Comparison of ENCODE assay signal across 16 cellular contexts in genomic region chr11:119934866-119935265, GRCh38.
DNase-seq lines count a peak whose midpoint lies in the region; TF ChIP-seq lines count a peak whose summit lies in the region.
"Had no signal": no experiment of that assay in that cellular context is flagged by ENCODE, and none has a peak within 500 bp of the region (broad histone marks: within the 10 kb centered on the region; RNA-seq: fewer than 3 reads in every experiment).

No MANE protein-coding gene starts in this region.

- H3K4me1 ChIP-seq in endodermal cell (ENCODE audit: control insufficient read depth, insufficient read depth, low read length) (no peaks in the 10 kb centered on the region), left ventricle myocardium inferior (no peaks in the 10 kb centered on the region)

- H3K27me3 ChIP-seq in endodermal cell (ENCODE audit: control insufficient read depth, insufficient read depth, low read length, poor library complexity, severe bottlenecking) = peaks cover 11% of the 10 kb centered on the region
- peaks cover 53% of the 10 kb centered on the region for H3K27me3 ChIP-seq in left ventricle myocardium inferior (ENCODE audit: low read depth)

- H3K9ac ChIP-seq in endodermal cell (ENCODE audit: extremely low read depth, low read length, poor library complexity, severe bottlenecking) = no peak overlapping the region

- TF ChIP-seq CTCF in endodermal cell (conservative IDR thresholded peaks at IDR 0.05) (no peak), left ventricle myocardium inferior (IDR thresholded peaks at IDR 0.05; ENCODE audit: borderline replicate concordance) (no peak)

- H3K27ac Mint-ChIP-seq in endodermal cell = no peak overlapping the region
- H3K27ac Mint-ChIP-seq: CD4-positive, alpha-beta T cell; GM23338 had no signal

- 86 to 92% methylated on average over 3 to 5 of the region's 5 CpGs for WGBS in endodermal cell (ENCODE audit: insufficient coverage in 1 of 2, insufficient read length in 1 of 2), 2 experiments

- no peak for DNase-seq in caudate nucleus (lab: John Stamatoyannopoulos, UW)
- no peak for DNase-seq in endodermal cell
- DNase-seq in substantia nigra (lab: John Stamatoyannopoulos, UW) = no peak
- no peak for DNase-seq in HCEC 1CT
- no peak for DNase-seq in activated CD4-positive, alpha-beta T cell treated with anti-CD3 and anti-CD28 coated beads for 1 hour
- DNase-seq in NCI-H2029 treated with DMSO at 0.1 percent for 48 hours (lab: John Stamatoyannopoulos, UW) = no peak
- no peak for DNase-seq in left ventricle myocardium inferior
- DNase-seq: ACHN; CD4-positive, alpha-beta T cell; DMS153; DMS79; GDM1; H7; IMR-90 had no signal

- no peak overlapping the region for H3K4me3 Mint-ChIP-seq in endodermal cell
- H3K4me3 Mint-ChIP-seq: CD4-positive, alpha-beta T cell; GM23338 had no signal

- H3K9me3 ChIP-seq in endodermal cell (ENCODE audit: control insufficient read depth, low read length) = no peaks in the 10 kb centered on the region
- no peaks in the 10 kb centered on the region for H3K9me3 ChIP-seq in left ventricle myocardium inferior (replicated peaks)

- H3K9me3 Mint-ChIP-seq in endodermal cell = no peaks in the 10 kb centered on the region
- H3K9me3 Mint-ChIP-seq: CD4-positive, alpha-beta T cell; GM23338 had no signal

- intact Hi-C loops in left ventricle myocardium inferior (cut with micrococcal nuclease) = no loop called here

- H3K4me3 ChIP-seq in endodermal cell (ENCODE audit: low read length) = no peak overlapping the region
- H3K4me3 ChIP-seq in left ventricle myocardium inferior = no peak overlapping the region
- H3K4me3 ChIP-seq: GM23338 had no signal

- peak overlapping the region; percentile 31 for H3K27ac ChIP-seq in caudate nucleus (ENCODE audit: low read depth, low read length)
- H3K27ac ChIP-seq in endodermal cell (ENCODE audit: low read depth, low read length) = peak overlapping the region; percentile 6
- peak overlapping the region; percentile 68 for H3K27ac ChIP-seq in substantia nigra (ENCODE audit: low read depth, low read length, poor library complexity, severe bottlenecking)
- no peak overlapping the region for H3K27ac ChIP-seq in left ventricle myocardium inferior (replicated peaks)
- H3K27ac ChIP-seq: C4-2B had no signal

- peaks cover 5% of the 10 kb centered on the region for H3K4me1 Mint-ChIP-seq in endodermal cell

- H3K27me3 Mint-ChIP-seq in endodermal cell (ENCODE audit: insufficient read depth) = peaks cover 15% of the 10 kb centered on the region

- H3K36me3 ChIP-seq in endodermal cell (ENCODE audit: control insufficient read depth, insufficient read depth, low read length) = no peaks in the 10 kb centered on the region
- no peaks in the 10 kb centered on the region for H3K36me3 ChIP-seq in left ventricle myocardium inferior

- no peaks in the 10 kb centered on the region for H3K36me3 Mint-ChIP-seq in endodermal cell (ENCODE audit: low read depth)
